19 cellular contexts compared by ENCODE assay signal in the genomic region with DNA sequence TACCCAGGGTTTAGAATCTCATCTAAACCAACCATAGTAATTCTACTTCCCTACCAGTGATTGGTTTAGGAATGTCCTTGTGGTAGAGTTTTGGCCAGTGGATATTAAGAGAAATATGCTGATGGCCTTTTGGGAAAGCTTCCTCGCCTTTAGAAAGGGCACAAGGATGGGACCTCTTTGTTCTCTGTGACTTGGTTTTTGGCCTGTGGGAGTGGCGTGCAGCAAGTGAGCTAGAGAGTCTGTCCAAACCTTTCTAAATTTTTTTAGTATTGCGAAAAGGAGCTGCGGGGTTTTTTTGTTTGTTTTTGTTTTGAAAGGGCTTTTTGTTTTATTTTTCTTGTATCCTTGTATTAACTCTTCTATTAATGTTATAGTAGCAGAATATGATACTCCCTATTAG. TPM values are rescaled to one million over a fixed set of nuclear protein-coding genes. Genes with fewer than 3 reads are reported as not detected.
DNase-seq lines count a peak whose midpoint lies in the region; ATAC-seq lines count a peak whose summit lies in the region.
"Had no signal": no experiment of that assay in that cellular context is flagged by ENCODE, and none has a peak within 500 bp of the region (broad histone marks: within the 10 kb centered on the region; RNA-seq: fewer than 3 reads in every experiment).

No MANE protein-coding gene starts in this region.

- H3K4me1 Mint-ChIP-seq in CD4-positive, alpha-beta memory T cell = peaks cover 32 to 61% (median 44%) of the 10 kb centered on the region in 4 donors

- H3K9me3 Mint-ChIP-seq in CD4-positive, alpha-beta memory T cell = peaks cover 0 to 2% (median 0%) of the 10 kb centered on the region in 8 donors
- H3K9me3 Mint-ChIP-seq: HFFc6 had no signal

- CTCF ChIA-PET in CD4-positive, alpha-beta memory T cell (lab: Charles Lee; ENCODE audit: partially characterized antibody) = no interaction called here

- H3K27me3 Mint-ChIP-seq in CD4-positive, alpha-beta memory T cell = no peaks in the 10 kb centered on the region
- H3K27me3 Mint-ChIP-seq: B cell, IgD-negative memory B cell had no signal

- no peak overlapping the region for H3K4me3 Mint-ChIP-seq in CD4-positive, alpha-beta memory T cell
- H3K4me3 Mint-ChIP-seq: B cell, HFFc6, IgD-negative memory B cell had no signal

- peak overlapping the region in 4 of 7 donors; percentile 0 to 55 (median 6) for H3K27ac Mint-ChIP-seq in CD4-positive, alpha-beta memory T cell
- H3K27ac Mint-ChIP-seq: B cell, HFFc6, IgD-negative memory B cell had no signal

- H3K36me3 Mint-ChIP-seq in CD4-positive, alpha-beta memory T cell = peaks cover 52 to 75% of the 10 kb centered on the region in 2 donors

- no peak overlapping the region for H3K4me3 ChIP-seq in CD4-positive, alpha-beta memory T cell (ENCODE audit: low read length in 2 of 2)
- no peak overlapping the region for H3K4me3 ChIP-seq in SK-N-MC
- H3K4me3 ChIP-seq: BLaER1 treated with 17β-estradiol and CSF1 and Interleukin-3, amounts not matched to agents 10 nM and 100 nM had no signal

- intact Hi-C loops in CD4-positive, alpha-beta memory T cell (cut with micrococcal nuclease) = no loop called here
- intact Hi-C loops in sciatic nerve (cut with DNase I) = no loop called here

- peaks cover 41% of the 10 kb centered on the region for H3K4me1 ChIP-seq in CD4-positive, alpha-beta memory T cell (ENCODE audit: insufficient read depth, low read length)

- no peak overlapping the region for H3K9ac ChIP-seq in SK-N-MC (ENCODE audit: insufficient read length)
- H3K9ac ChIP-seq: BLaER1 treated with 17β-estradiol and CSF1 and Interleukin-3, amounts not matched to agents 10 nM and 100 nM had no signal

- peaks cover 28% of the 10 kb centered on the region for H3K36me3 ChIP-seq in CD4-positive, alpha-beta memory T cell (ENCODE audit: insufficient read depth, low read length)
- H3K36me3 ChIP-seq in SK-N-MC (ENCODE audit: insufficient read depth, low read length) = peaks cover 71% of the 10 kb centered on the region

- POLR2A ChIA-PET in CD4-positive, alpha-beta memory T cell (lab: Charles Lee; ENCODE audit: partially characterized antibody) = no interaction called here

- H3K27ac ChIP-seq in CD4-positive, alpha-beta memory T cell (ENCODE audit: low read depth, low read length) = no peak overlapping the region
- H3K27ac ChIP-seq in SK-N-MC = peak overlapping the region; percentile 25; the same call in 1 of the 2 replicates
- H3K27ac ChIP-seq: BLaER1 treated with 17β-estradiol and CSF1 and Interleukin-3, amounts not matched to agents 10 nM and 100 nM; HL-60 had no signal

- no peaks in the 10 kb centered on the region for H3K27me3 ChIP-seq in CD4-positive, alpha-beta memory T cell (ENCODE audit: insufficient read depth, low read length)
- H3K27me3 ChIP-seq: BLaER1 treated with 17β-estradiol and CSF1 and Interleukin-3, amounts not matched to agents 10 nM and 100 nM had no signal

- ATAC-seq in sciatic nerve = peak; percentile 83
- ATAC-seq in HG03159 (IDR thresholded peaks at IDR 0.05; ENCODE audit: unreplicated experiment) = no peak
- no peak for ATAC-seq in GM21737 (IDR thresholded peaks at IDR 0.05; ENCODE audit: unreplicated experiment)
- ATAC-seq: HCT116 had no signal

- H3K9me3 ChIP-seq in CD4-positive, alpha-beta memory T cell (ENCODE audit: control insufficient read depth in 1 of 2, low read length in 2 of 2) = no peaks in the 10 kb centered on the region
- H3K9me3 ChIP-seq in SK-N-MC (ENCODE audit: low read depth, low read length) = no peaks in the 10 kb centered on the region
- H3K9me3 ChIP-seq: Caco-2 had no signal

- DNase-seq in CD4-positive, alpha-beta memory T cell = no peak
- DNase-seq in SK-N-MC (ENCODE audit: low read depth, low spot score) (no peak), fibroblast of gingiva (ENCODE audit: low read depth) (peak; percentile 30), sciatic nerve (ENCODE audit: low spot score) (no peak), GM03348 (ENCODE audit: low spot score) (no peak)
- DNase-seq: Caco-2, DMS79, GDM1, GOT3, H7, HFFc6, KBM-7 had no signal

RNA-seq across cellular contexts. Expression of a gene that starts 20.6 kb away (rescaled TPM):
- 10 to 100 TPM; 30.4 to 31.8 TPM for total RNA-seq in CD4-positive, alpha-beta memory T cell
- polyA plus RNA-seq in CD4-positive, alpha-beta memory T cell = 10 to 100 TPM; 13.5 to 15.1 TPM
- total RNA-seq in sciatic nerve = 24.3 TPM
